ENCODE assay signal across 22 cellular contexts in genomic region chr6:17900011-17900410, GRCh38.
A peak's percentile ranks its signal among the peaks of the same experiment; 100 is the strongest.
DNase-seq lines count a peak whose midpoint lies in the region; ATAC-seq and TF ChIP-seq lines count a peak whose summit lies in the region.
"Had no signal": no experiment of that assay in that cellular context is flagged by ENCODE, and none has a peak within 500 bp of the region (broad histone marks: within the 10 kb centered on the region; RNA-seq: fewer than 3 reads in every experiment).

No MANE protein-coding gene starts in this region.

- no peaks in the 10 kb centered on the region for H4K20me1 ChIP-seq in mammary epithelial cell (ENCODE audit: insufficient read depth, low read length)
- H4K20me1 ChIP-seq: BLaER1 had no signal

- ATAC-seq in psoas muscle (no peak), GM19324 (IDR thresholded peaks at IDR 0.05; ENCODE audit: low FRiP score, unreplicated experiment) (no peak), Right ventricle myocardium superior (ENCODE audit: poor library complexity) (no peak)
- ATAC-seq: CD8-positive, alpha-beta T cell; GM12878; GM23338 had no signal

- H3K27ac Mint-ChIP-seq in MCF 10A (ENCODE audit: low read depth, unreplicated experiment): no peak overlapping the region
- H3K27ac Mint-ChIP-seq: B cell; CD4-positive, CD25-positive, alpha-beta regulatory T cell; CD8-positive, alpha-beta T cell; GM23338; HFFc6 had no signal

- H3K27me3 ChIP-seq in mammary epithelial cell (ENCODE audit: insufficient read depth, low read length) (no peaks in the 10 kb centered on the region), psoas muscle (ENCODE audit: insufficient read depth in 3 of 3, low read length in 2 of 3) (no peaks in the 10 kb centered on the region), subcutaneous abdominal adipose tissue (ENCODE audit: control insufficient read depth in 5 of 5, insufficient read depth in 4 of 5, low read length in 5 of 5) (no peaks in the 10 kb centered on the region)
- H3K27me3 ChIP-seq: BLaER1 had no signal

- H3K27ac ChIP-seq in mammary epithelial cell (ENCODE audit: insufficient read depth, low read depth, low read length) (no peak overlapping the region), psoas muscle (peak overlapping the region; percentile 3), subcutaneous abdominal adipose tissue (ENCODE audit: low read depth, low read length) (peak overlapping the region; percentile 42)
- H3K27ac ChIP-seq: 22Rv1, BLaER1, C4-2B had no signal

- H3K79me2 ChIP-seq in mammary epithelial cell (ENCODE audit: insufficient read depth, low read length): peaks cover 66% of the 10 kb centered on the region

- no peak overlapping the region for H3K4me3 Mint-ChIP-seq in MCF 10A (ENCODE audit: unreplicated experiment)
- H3K4me3 Mint-ChIP-seq: B cell; CD4-positive, CD25-positive, alpha-beta regulatory T cell; CD8-positive, alpha-beta T cell; GM23338; HFFc6 had no signal

- no peak overlapping the region for H3K9ac ChIP-seq in mammary epithelial cell (ENCODE audit: insufficient read depth, low read length)
- no peak overlapping the region for H3K9ac ChIP-seq in subcutaneous abdominal adipose tissue (ENCODE audit: low read length in 5 of 5)
- H3K9ac ChIP-seq: BLaER1 had no signal

- H3K36me3 ChIP-seq in mammary epithelial cell (ENCODE audit: insufficient read depth, low read length) (peaks cover 12% of the 10 kb centered on the region), psoas muscle (ENCODE audit: insufficient read depth in 1 of 2, low read depth in 1 of 2) (peaks cover 7 to 9% of the 10 kb centered on the region in 2 donors), subcutaneous abdominal adipose tissue (ENCODE audit: control insufficient read depth in 5 of 5, insufficient read depth in 5 of 5, low read length in 5 of 5) (peaks cover 3 to 21% (median 13%) of the 10 kb centered on the region in 5 donors)

- dilution Hi-C loops in mammary epithelial cell (cut with HindIII; ENCODE audit: low sequenced_read_pairs): no loop called here

- H3K4me3 ChIP-seq in mammary epithelial cell (replicated peaks in 1 of 3; ENCODE audit: insufficient read depth in 1 of 3, low read depth in 2 of 3, low read length in 3 of 3) (no peak overlapping the region), epithelial cell of esophagus (ENCODE audit: low read length) (no peak overlapping the region), psoas muscle (no peak overlapping the region), subcutaneous abdominal adipose tissue (ENCODE audit: low read depth in 1 of 5, low read length in 5 of 5) (no peak overlapping the region)
- H3K4me3 ChIP-seq: BLaER1, GM12878, GM23338, HAP-1 had no signal

- DNase-seq in mammary epithelial cell (peak; percentile 27), MCF 10A (ENCODE audit: unreplicated experiment) (no peak), epithelial cell of esophagus (ENCODE audit: low read depth) (peak; percentile 31), psoas muscle (no peak), midbrain (lab: John Stamatoyannopoulos, UW) (no peak), Right ventricle myocardium superior (no peak)
- DNase-seq: Caco-2; CD4-positive, CD25-positive, alpha-beta regulatory T cell; CD8-positive, alpha-beta T cell; DMS79; EL; GDM1; HFFc6 had no signal

- H3K9me3 ChIP-seq in mammary epithelial cell (replicated peaks; ENCODE audit: insufficient read depth, low read length) (peaks cover 9% of the 10 kb centered on the region), psoas muscle (peaks cover 10% of the 10 kb centered on the region), subcutaneous abdominal adipose tissue (ENCODE audit: control insufficient read depth in 5 of 5, low read length in 5 of 5) (peaks cover 3 to 9% (median 7%) of the 10 kb centered on the region in 5 donors)

- in situ Hi-C loops in mammary epithelial cell (cut with MboI; ENCODE audit: low sequenced_read_pairs in 2 of 2): no loop called here

- H2AFZ ChIP-seq in mammary epithelial cell (ENCODE audit: low read depth, low read length): no peak overlapping the region
- H2AFZ ChIP-seq: GM23338 had no signal

- H3K27me3 Mint-ChIP-seq in MCF 10A (ENCODE audit: insufficient read depth, unreplicated experiment): no peaks in the 10 kb centered on the region
- H3K27me3 Mint-ChIP-seq: B cell had no signal

- peaks cover 7% of the 10 kb centered on the region for H3K4me1 Mint-ChIP-seq in MCF 10A (ENCODE audit: insufficient read depth, unreplicated experiment)
- H3K4me1 Mint-ChIP-seq: B cell; CD4-positive, CD25-positive, alpha-beta regulatory T cell had no signal

- 72% methylated on average over 2 of the region's 2 CpGs for WGBS in mammary epithelial cell (ENCODE audit: low coverage, missing lambda C conversion rate)
- WGBS in psoas muscle, 3 donors: 56 to 76% (median 69%) methylated on average over 2 of the region's 2 CpGs

- no peak for TF ChIP-seq CTCF in mammary epithelial cell (conservative IDR thresholded peaks at IDR 0.05 in 1 of 2, IDR thresholded peaks at IDR 0.05 in 1 of 2; ENCODE audit: extremely low read depth in 1 of 2, insufficient read depth in 1 of 2, low read depth in 1 of 2, low read length in 2 of 2)
- TF ChIP-seq CTCF in MCF 10A (IDR thresholded peaks at IDR 0.05; ENCODE audit: unreplicated experiment): no peak
- TF ChIP-seq CTCF in epithelial cell of esophagus (IDR thresholded peaks at IDR 0.05; ENCODE audit: insufficient read depth, low read depth, low read length, missing control alignments): no peak
- TF ChIP-seq CTCF in psoas muscle (IDR thresholded peaks at IDR 0.05): no peak

- H3K4me1 ChIP-seq in mammary epithelial cell (ENCODE audit: insufficient read depth, low read length) (no peaks in the 10 kb centered on the region), psoas muscle (peaks cover 36% of the 10 kb centered on the region), subcutaneous abdominal adipose tissue (ENCODE audit: control insufficient read depth in 5 of 5, insufficient read depth in 5 of 5, low read length in 5 of 5) (peaks cover 0 to 26% (median 21%) of the 10 kb centered on the region in 5 donors)
- H3K4me1 ChIP-seq: BLaER1, Caco-2 had no signal

- POLR2A ChIA-PET in MCF 10A (lab: Yijun Ruan, JAX): no interaction called here

- CTCF ChIA-PET in mammary epithelial cell (lab: Charles Lee; ENCODE audit: low non-redundant PET) (no interaction called here), MCF 10A (lab: Yijun Ruan, JAX) (interaction anchor here (1.2 kb wide), 1 partner anchor 12 kb away, joined by 3 read pairs; no protein-coding TSS in a partner anchor)

- H3K36me3 Mint-ChIP-seq in MCF 10A (ENCODE audit: insufficient read depth, unreplicated experiment): peaks cover 24% of the 10 kb centered on the region
- H3K36me3 Mint-ChIP-seq: CD4-positive, CD25-positive, alpha-beta regulatory T cell; CD8-positive, alpha-beta T cell had no signal

- H3K9me3 Mint-ChIP-seq in MCF 10A (ENCODE audit: unreplicated experiment): peaks cover 15% of the 10 kb centered on the region

- BruUV-seq in mammary epithelial cell (replicated peaks; lab: Mats Ljungman, UMichigan): no TSS peak
- no TSS peak for BruUV-seq in MCF 10A (replicated peaks; lab: Mats Ljungman, UMichigan)

- intact Hi-C loops in mammary epithelial cell (cut with micrococcal nuclease): no loop called here
- intact Hi-C loops in MCF 10A (cut with micrococcal nuclease): loop anchor here (10.0 kb wide), 1 partner anchor 75 kb away; no protein-coding TSS in a partner anchor
- intact Hi-C loops in psoas muscle (cut with DNase I): loop anchor here (5.0 kb wide), 1 partner anchor 33 kb away; no protein-coding TSS in a partner anchor
- intact Hi-C loops in Right ventricle myocardium superior (cut with DNase I): no loop called here

- H3K4me2 ChIP-seq in mammary epithelial cell (ENCODE audit: insufficient read depth, low read depth, low read length): no peak overlapping the region
- H3K4me2 ChIP-seq: BLaER1, GM23338 had no signal

Comparison
In these comparisons a context has a peak if more than half of its experiments do, and no peak if none do; other contexts are left out.
1. DNase-seq: peak in mammary epithelial cell (single experiment) and epithelial cell of esophagus (single experiment); none in MCF 10A (single experiment), psoas muscle (0 of 2), midbrain (single experiment) and Right ventricle myocardium superior (single experiment).
2. intact Hi-C loops: an anchor here in MCF 10A (10.0 kb wide) and psoas muscle (5.0 kb wide); none called in mammary epithelial cell and Right ventricle myocardium superior.